In the genomic region with DNA sequence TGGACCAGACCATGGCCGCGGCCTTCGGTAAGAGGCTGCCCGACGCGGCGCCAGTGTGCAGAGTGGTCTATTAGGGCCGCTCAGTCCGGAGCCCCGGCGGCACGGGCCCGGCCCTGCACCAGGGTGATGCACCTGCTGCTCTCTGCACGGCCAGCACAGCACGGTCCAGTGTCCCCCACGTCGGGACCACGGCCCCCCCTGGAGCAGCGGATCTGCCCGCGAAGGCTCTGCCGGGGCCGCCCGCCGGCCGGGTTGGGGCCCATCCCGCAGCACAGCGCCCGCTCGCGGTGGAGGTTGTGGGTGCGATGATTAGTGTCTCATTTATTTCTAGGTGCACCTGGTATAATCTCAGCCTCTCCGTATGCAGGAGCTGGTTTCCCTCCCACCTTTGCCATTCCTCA, we compare ENCODE assay signal across 24 cellular contexts. TPM values are rescaled to one million over a fixed set of nuclear protein-coding genes. Genes with fewer than 3 reads are reported as not detected.
DNase-seq lines count a peak whose midpoint lies in the region; ATAC-seq, FAIRE-seq and TF ChIP-seq lines count a peak whose summit lies in the region.
"Had no signal": no experiment of that assay in that cellular context is flagged by ENCODE, and none has a peak within 500 bp of the region (broad histone marks: within the 10 kb centered on the region; RNA-seq: fewer than 3 reads in every experiment).

No MANE protein-coding gene starts in this region.

- TF ChIP-seq CTCF in DOHH2 (IDR thresholded peaks at IDR 0.05; ENCODE audit: low read depth, low read length, poor library complexity, severe bottlenecking) (peak; percentile 36), GM23338 (conservative IDR thresholded peaks at IDR 0.05; ENCODE audit: low read depth in 2 of 2) (no peak), GM12878 (IDR thresholded peaks at IDR 0.05 in 2 of 3, conservative IDR thresholded peaks at IDR 0.05 in 1 of 3; ENCODE audit: control insufficient read depth in 2 of 3, extremely low read depth in 1 of 3, insufficient read depth in 1 of 3, low read depth in 3 of 3, low read length in 3 of 3) (no peak), osteocyte (IDR thresholded peaks at IDR 0.05) (no peak)

- no peaks in the 10 kb centered on the region for H3K9me3 Mint-ChIP-seq in GM23338
- H3K9me3 Mint-ChIP-seq in osteocyte (ENCODE audit: unreplicated experiment): no peaks in the 10 kb centered on the region
- H3K9me3 Mint-ChIP-seq: brain; effector memory CD8-positive, alpha-beta T cell; naive thymus-derived CD8-positive, alpha-beta T cell; stimulated activated naive CD8-positive, alpha-beta T cell treated with anti-CD3 and anti-CD28 coated beads, Interleukin-15, Interleukin-2, amounts not matched to agents 100 ng/mL and 50 ng/mL, for 24 hours; T-helper 2 cell treated with Interferon-gamma antibody and Interleukin-4, amounts not matched to agents 5 μg/mL and 100 μg/mL, for 36 hours; type B pancreatic cell had no signal

- no peak for DNase-seq in GM23338 (ENCODE audit: low spot score)
- DNase-seq in GM12878 (ENCODE audit: low read depth, low spot score): no peak
- peak; percentile 84 for DNase-seq in osteocyte (ENCODE audit: extremely low spot score, unreplicated experiment)
- DNase-seq in DMS153 treated with DMSO at 0.1 percent for 48 hours (lab: John Stamatoyannopoulos, UW; ENCODE audit: unreplicated experiment): no peak
- no peak for DNase-seq in NCI-H2196 (lab: John Stamatoyannopoulos, UW; ENCODE audit: unreplicated experiment)
- no peak for DNase-seq in activated CD4-positive, alpha-beta T cell treated with anti-CD3 and anti-CD28 coated beads for 4 hours
- DNase-seq: AML-193; effector memory CD8-positive, alpha-beta T cell; esophagus squamous epithelium; mesendoderm; naive thymus-derived CD8-positive, alpha-beta T cell; NCI-H82; WERI-Rb-1 had no signal

- peak; percentile 43 for TF ChIP-seq POLR2A in GM12878 (IDR thresholded peaks at IDR 0.05; ENCODE audit: low read depth, low read length)

- H3K4me3 ChIP-seq in DOHH2 (ENCODE audit: low read length) (no peak overlapping the region), GM23338 (no peak overlapping the region), GM12878 (no peak overlapping the region)
- H3K4me3 ChIP-seq: esophagus squamous epithelium had no signal

- H3K27ac Mint-ChIP-seq in GM23338 (0 out of 2 replicates have a peak overlapping the region, but pooled peaks have one; percentile 72), osteocyte (ENCODE audit: unreplicated experiment) (no peak overlapping the region)
- H3K27ac Mint-ChIP-seq: progenitor cell of endocrine pancreas; stimulated activated naive CD8-positive, alpha-beta T cell treated with anti-CD3 and anti-CD28 coated beads, Interleukin-15, Interleukin-2, amounts not matched to agents 100 ng/mL and 50 ng/mL, for 24 hours; T-helper 2 cell treated with Interferon-gamma antibody and Interleukin-4, amounts not matched to agents 5 μg/mL and 100 μg/mL, for 36 hours; type B pancreatic cell had no signal

- TF ChIP-seq EP300 in GM12878 (IDR thresholded peaks at IDR 0.05; ENCODE audit: borderline replicate concordance in 1 of 2, control insufficient read depth in 1 of 2, low read depth in 2 of 2, low read length in 2 of 2): no peak

- POLR2A ChIA-PET in GM12878 (lab: Charles Lee): no interaction called here

- RAD21 ChIA-PET in GM12878 (lab: Charles Lee; ENCODE audit: unreplicated experiment): no interaction called here

- intact Hi-C loops in GM12878 (cut with micrococcal nuclease; ENCODE audit: unreplicated experiment): no loop called here

- H3K36me3 ChIP-seq in DOHH2 (ENCODE audit: control insufficient read depth, low read length): peaks cover 97% of the 10 kb centered on the region
- peaks cover 43% of the 10 kb centered on the region for H3K36me3 ChIP-seq in GM23338 (ENCODE audit: insufficient read depth)
- peaks cover 24 to 75% of the 10 kb centered on the region in 2 experiments; a peak in 3 of 4 replicates for H3K36me3 ChIP-seq in GM12878 (ENCODE audit: control insufficient read depth in 2 of 2, insufficient read depth in 2 of 2, low read length in 1 of 2)

- H3K36me3 Mint-ChIP-seq in GM23338 (ENCODE audit: low read depth) (peaks cover 83% of the 10 kb centered on the region), osteocyte (ENCODE audit: unreplicated experiment) (peaks cover 25% of the 10 kb centered on the region)

- no peak for TF ChIP-seq RAD21 in GM12878 (IDR thresholded peaks at IDR 0.05; ENCODE audit: insufficient read depth, low read depth, low read length)

- peaks cover 48% of the 10 kb centered on the region for H4K20me1 ChIP-seq in DOHH2 (ENCODE audit: control insufficient read depth, insufficient read depth, low read depth, low read length)
- H4K20me1 ChIP-seq in GM23338 (replicated peaks; ENCODE audit: insufficient read depth): peaks cover 64% of the 10 kb centered on the region
- H4K20me1 ChIP-seq in GM12878 (ENCODE audit: control insufficient read depth, insufficient read depth): peaks cover 25% of the 10 kb centered on the region

- in situ Hi-C loops in GM12878 (cut with MboI): no loop called here

- CTCF ChIA-PET in GM12878 (lab: Yijun Ruan, JAX): no interaction called here

- H3K4me2 ChIP-seq in DOHH2 (ENCODE audit: low read length) (no peak overlapping the region), GM23338 (no peak overlapping the region), GM12878 (ENCODE audit: control insufficient read depth, insufficient read depth) (no peak overlapping the region)

- no peaks in the 10 kb centered on the region for H3K9me3 ChIP-seq in DOHH2 (ENCODE audit: control insufficient read depth, insufficient read depth, low read length)
- no peaks in the 10 kb centered on the region for H3K9me3 ChIP-seq in GM12878 (replicated peaks; ENCODE audit: control insufficient read depth, insufficient read depth, low read length)
- H3K9me3 ChIP-seq: esophagus squamous epithelium had no signal

- H3K79me2 ChIP-seq in DOHH2 (ENCODE audit: control insufficient read depth, low read length): peaks cover 78% of the 10 kb centered on the region
- H3K79me2 ChIP-seq in GM23338 (replicated peaks; ENCODE audit: insufficient read depth): peaks cover 78% of the 10 kb centered on the region
- peaks cover 45% of the 10 kb centered on the region for H3K79me2 ChIP-seq in GM12878 (ENCODE audit: control insufficient read depth, insufficient read depth, low read length)

- H3K9ac ChIP-seq in GM12878 (ENCODE audit: control insufficient read depth, insufficient read depth, low read length): no peak overlapping the region

- no peaks in the 10 kb centered on the region for H3K9me2 ChIP-seq in DOHH2 (replicated peaks; ENCODE audit: control insufficient read depth, low read length)
- no peaks in the 10 kb centered on the region for H3K9me2 ChIP-seq in GM23338 (ENCODE audit: insufficient read depth)

- no peaks in the 10 kb centered on the region for H3K27me3 ChIP-seq in DOHH2 (ENCODE audit: control insufficient read depth, low read length)
- no peaks in the 10 kb centered on the region for H3K27me3 ChIP-seq in GM23338 (ENCODE audit: insufficient read depth)
- no peaks in the 10 kb centered on the region for H3K27me3 ChIP-seq in GM12878 (replicated peaks in 1 of 2; ENCODE audit: control insufficient read depth in 2 of 2, insufficient read depth in 2 of 2, low read length in 1 of 2)
- H3K27me3 ChIP-seq: esophagus squamous epithelium had no signal

- H3K4me1 ChIP-seq in DOHH2 (ENCODE audit: control insufficient read depth, low read length) (peaks cover 5% of the 10 kb centered on the region; the same call in 1 of the 2 replicates), GM23338 (ENCODE audit: insufficient read depth) (peaks cover 20% of the 10 kb centered on the region), GM12878 (ENCODE audit: control insufficient read depth, insufficient read depth, low read length) (peaks cover 6% of the 10 kb centered on the region; the same call in 1 of the 2 replicates)

- H3K4me1 Mint-ChIP-seq in GM23338: peaks cover 30% of the 10 kb centered on the region
- peaks cover 40% of the 10 kb centered on the region for H3K4me1 Mint-ChIP-seq in osteocyte (ENCODE audit: unreplicated experiment)

- H3K27ac ChIP-seq in DOHH2 (ENCODE audit: low read depth, low read length) (no peak overlapping the region), GM23338 (ENCODE audit: low read depth) (peak overlapping the region; percentile 55; the same call in 1 of the 2 replicates), GM12878 (ENCODE audit: control insufficient read depth, insufficient read depth) (no peak overlapping the region)
- H3K27ac ChIP-seq: esophagus squamous epithelium, WERI-Rb-1 had no signal

- no peak overlapping the region for H3K4me3 Mint-ChIP-seq in GM23338
- H3K4me3 Mint-ChIP-seq in osteocyte (ENCODE audit: unreplicated experiment): no peak overlapping the region
- H3K4me3 Mint-ChIP-seq: brain; effector memory CD8-positive, alpha-beta T cell; stimulated activated naive CD8-positive, alpha-beta T cell treated with anti-CD3 and anti-CD28 coated beads, Interleukin-15, Interleukin-2, amounts not matched to agents 100 ng/mL and 50 ng/mL, for 24 hours; T-helper 2 cell treated with Interferon-gamma antibody and Interleukin-4, amounts not matched to agents 5 μg/mL and 100 μg/mL, for 36 hours; type B pancreatic cell had no signal

- no peak for FAIRE-seq in GM12878 (lab: Jason Lieb, UNC)
- FAIRE-seq: GM18507 had no signal

- H3K27me3 Mint-ChIP-seq in GM23338 (ENCODE audit: insufficient read depth, low read depth, poor library complexity): peaks cover 25% of the 10 kb centered on the region
- H3K27me3 Mint-ChIP-seq in osteocyte (ENCODE audit: unreplicated experiment): no peaks in the 10 kb centered on the region
- H3K27me3 Mint-ChIP-seq: effector memory CD8-positive, alpha-beta T cell; naive thymus-derived CD8-positive, alpha-beta T cell; progenitor cell of endocrine pancreas; stimulated activated naive CD8-positive, alpha-beta T cell treated with anti-CD3 and anti-CD28 coated beads, Interleukin-15, Interleukin-2, amounts not matched to agents 100 ng/mL and 50 ng/mL, for 24 hours; type B pancreatic cell had no signal

- BruUV-seq in GM12878 (replicated peaks; lab: Mats Ljungman, UMichigan): no TSS peak

- WGBS in GM12878 (ENCODE audit: insufficient coverage, insufficient replicate concordance, low lambda C conversion rate, missing lambda C conversion rate): 97% methylated on average over 31 of the region's 33 CpGs

- H3F3A ChIP-seq in DOHH2 (ENCODE audit: control insufficient read depth, insufficient read depth): peaks cover 5% of the 10 kb centered on the region
- H3F3A ChIP-seq in GM23338 (replicated peaks; ENCODE audit: low read depth): peaks cover 67% of the 10 kb centered on the region

- H2AFZ ChIP-seq in GM23338: no peak overlapping the region
- H2AFZ ChIP-seq in GM12878 (ENCODE audit: control insufficient read depth, low read depth, low read length): no peak overlapping the region

- SMC1A ChIA-PET in GM12878 (lab: Charles Lee; ENCODE audit: uncharacterized antibody, unreplicated experiment): no interaction called here

- ATAC-seq in GM23338 (no peak), GM12878 (no peak)
- ATAC-seq: effector memory CD8-positive, alpha-beta T cell; naive thymus-derived CD8-positive, alpha-beta T cell; Panc1 had no signal

RNA-seq across cellular contexts. Expression of gene PTBP1, which starts 7.9 kb away (rescaled TPM):
- total RNA-seq in GM23338 (2014; rRNA removed; shearing (Covaris generic)): 539 and 552 TPM in 2 replicates
- polyA plus RNA-seq in GM23338 (2016; fragmentation: Nextera tagmentation; extraction: Ambion mirVana) (632 and 705 TPM in 2 replicates), GM12878 (2011; rRNA removed) (38.2 and 161 TPM in 2 replicates), GM12878 (2014; fragmentation: Illumina TruSeq; extraction: Trizol) (178 and 225 TPM in 2 replicates), GM12878 (2014; fragmentation: Nextera tagmentation; extraction: Ambion mirVana) (10 to 100 TPM; 13.1 to 31.6 TPM), GM12878 (2014; rRNA removed) (218 and 343 TPM in 2 replicates), GM12878 (2016; fragmentation: Nextera tagmentation; extraction: Ambion mirVana) (100 to 1,000 TPM; 285 to 330 TPM)
- 155 and 159 TPM in 2 replicates for total RNA-seq in GM12878 (2013; cell fraction: nucleolus; rRNA removed)
- total RNA-seq in GM12878 (2014; rRNA removed) (179 and 217 TPM in 2 replicates), GM12878 (2014; rRNA removed; fragmentation: Illumina TruSeq; extraction: Trizol) (78.0 and 93.5 TPM in 2 replicates), GM12878 (2021) (464 and 532 TPM in 2 replicates), osteocyte (339 and 370 TPM in 2 replicates)
- polyA plus RNA-seq in GM12878 (2011; ENCODE audit: low read depth): 160 TPM
- 124 and 140 TPM in 2 replicates for polyA plus RNA-seq in GM12878 (2011; cell fraction: cytosol; rRNA removed)
- polyA plus RNA-seq in GM12878 (2011; cell fraction: nucleus; rRNA removed): 617 and 643 TPM in 2 replicates
- 202 and 308 TPM in 2 replicates for polyA plus RNA-seq in GM12878 (2012)
- polyA minus RNA-seq in GM12878 (2011; rRNA and poly(A)+ RNA removed): 142 and 159 TPM in 2 replicates
- polyA minus RNA-seq in GM12878 (2011; cell fraction: cytosol; rRNA and poly(A)+ RNA removed): 158 and 187 TPM in 2 replicates
- polyA minus RNA-seq in GM12878 (2011; cell fraction: nucleus; rRNA and poly(A)+ RNA removed): 106 and 165 TPM in 2 replicates

RNA-seq across cellular contexts. Expression of gene PLPPR3, which starts 16.6 kb away (rescaled TPM):
- total RNA-seq in GM23338 (2014; rRNA removed; shearing (Covaris generic)): 74.7 and 81.1 TPM in 2 replicates
- polyA plus RNA-seq in GM23338 (2016; fragmentation: Nextera tagmentation; extraction: Ambion mirVana) (13.6 and 14.8 TPM in 2 replicates), GM12878 (2011; rRNA removed) (not detected in 2 replicates), GM12878 (2014; fragmentation: Illumina TruSeq; extraction: Trizol) (not detected in 2 replicates), GM12878 (2014; fragmentation: Nextera tagmentation; extraction: Ambion mirVana) (not detected), GM12878 (2014; rRNA removed) (not detected in 2 replicates), GM12878 (2016; fragmentation: Nextera tagmentation; extraction: Ambion mirVana) (under 1 TPM in 1 of 2 experiments, not detected in 1; 0.07 TPM)
- not detected in 2 replicates for total RNA-seq in GM12878 (2013; cell fraction: nucleolus; rRNA removed)
- total RNA-seq in GM12878 (2014; rRNA removed) (not detected in 2 replicates), GM12878 (2014; rRNA removed; fragmentation: Illumina TruSeq; extraction: Trizol) (not detected in 2 replicates), GM12878 (2021) (not detected in 2 replicates), osteocyte (18.2 and 19.4 TPM in 2 replicates)
- polyA plus RNA-seq in GM12878 (2011; ENCODE audit: low read depth): not detected
- not detected in 2 replicates for polyA plus RNA-seq in GM12878 (2011; cell fraction: cytosol; rRNA removed)
- polyA plus RNA-seq in GM12878 (2011; cell fraction: nucleus; rRNA removed): not detected in 2 replicates
- 0.08 and 0.12 TPM in 2 replicates for polyA plus RNA-seq in GM12878 (2012)
- polyA minus RNA-seq in GM12878 (2011; rRNA and poly(A)+ RNA removed): 0.10 TPM in 1 of 2 replicates, not detected in the other
- not detected in 2 replicates for polyA minus RNA-seq in GM12878 (2011; cell fraction: cytosol; rRNA and poly(A)+ RNA removed)
- not detected in 2 replicates for polyA minus RNA-seq in GM12878 (2011; cell fraction: nucleus; rRNA and poly(A)+ RNA removed)
- total RNA-seq: esophagus squamous epithelium; naive thymus-derived CD8-positive, alpha-beta T cell had no signal
- polyA plus RNA-seq: naive thymus-derived CD8-positive, alpha-beta T cell had no signal

RNA-seq across cellular contexts. Expression of gene AZU1, which starts 22.5 kb away (rescaled TPM):
- total RNA-seq in GM23338 (2014; rRNA removed; shearing (Covaris generic)): 0.50 and 1.4 TPM in 2 replicates
- polyA plus RNA-seq in GM23338 (2016; fragmentation: Nextera tagmentation; extraction: Ambion mirVana): 0.30 and 0.78 TPM in 2 replicates
- total RNA-seq in GM12878 (2013; cell fraction: nucleolus; rRNA removed): not detected in 2 replicates
- not detected in 2 replicates for total RNA-seq in GM12878 (2014; rRNA removed)
- not detected in 2 replicates for total RNA-seq in GM12878 (2014; rRNA removed; fragmentation: Illumina TruSeq; extraction: Trizol)
- not detected in 2 replicates for total RNA-seq in GM12878 (2021)
- 0.14 TPM for polyA plus RNA-seq in GM12878 (2011; ENCODE audit: low read depth)
- not detected in 2 replicates for polyA plus RNA-seq in GM12878 (2011; rRNA removed)
- not detected in 2 replicates for polyA plus RNA-seq in GM12878 (2011; cell fraction: cytosol; rRNA removed)
- polyA plus RNA-seq in GM12878 (2011; cell fraction: nucleus; rRNA removed): 0.18 and 0.19 TPM in 2 replicates
- 0.10 and 0.20 TPM in 2 replicates for polyA plus RNA-seq in GM12878 (2012)
- not detected in 2 replicates for polyA plus RNA-seq in GM12878 (2014; fragmentation: Illumina TruSeq; extraction: Trizol)
- not detected for polyA plus RNA-seq in GM12878 (2014; fragmentation: Nextera tagmentation; extraction: Ambion mirVana)
- polyA plus RNA-seq in GM12878 (2014; rRNA removed): 0.27 TPM in 1 of 2 replicates, not detected in the other
- not detected for polyA plus RNA-seq in GM12878 (2016; fragmentation: Nextera tagmentation; extraction: Ambion mirVana)
- not detected in 2 replicates for polyA minus RNA-seq in GM12878 (2011; rRNA and poly(A)+ RNA removed)
- polyA minus RNA-seq in GM12878 (2011; cell fraction: cytosol; rRNA and poly(A)+ RNA removed): not detected in 2 replicates
- not detected in 2 replicates for polyA minus RNA-seq in GM12878 (2011; cell fraction: nucleus; rRNA and poly(A)+ RNA removed)
- 0.91 and 1.0 TPM in 2 replicates for total RNA-seq in osteocyte
- total RNA-seq: Daoy, esophagus squamous epithelium, M059J, SK-MEL-5 had no signal
- polyA plus RNA-seq: naive thymus-derived CD8-positive, alpha-beta T cell had no signal

RNA-seq across cellular contexts. Expression of gene PRTN3, which starts 35.6 kb away (rescaled TPM):
- 0.21 and 2.4 TPM in 2 replicates for total RNA-seq in GM23338 (2014; rRNA removed; shearing (Covaris generic))
- polyA plus RNA-seq in GM23338 (2016; fragmentation: Nextera tagmentation; extraction: Ambion mirVana): 0.68 and 0.87 TPM in 2 replicates
- not detected in 2 replicates for total RNA-seq in GM12878 (2013; cell fraction: nucleolus; rRNA removed)
- total RNA-seq in GM12878 (2014; rRNA removed): not detected in 2 replicates
- not detected in 2 replicates for total RNA-seq in GM12878 (2014; rRNA removed; fragmentation: Illumina TruSeq; extraction: Trizol)
- not detected in 2 replicates for total RNA-seq in GM12878 (2021)
- polyA plus RNA-seq in GM12878 (2011; ENCODE audit: low read depth): not detected
- polyA plus RNA-seq in GM12878 (2011; rRNA removed): 0.08 TPM in 1 of 2 replicates, not detected in the other
- 0.10 TPM in 1 of 2 replicates, not detected in the other for polyA plus RNA-seq in GM12878 (2011; cell fraction: cytosol; rRNA removed)
- polyA plus RNA-seq in GM12878 (2011; cell fraction: nucleus; rRNA removed): not detected in 2 replicates
- polyA plus RNA-seq in GM12878 (2012): not detected in 2 replicates
- not detected in 2 replicates for polyA plus RNA-seq in GM12878 (2014; fragmentation: Illumina TruSeq; extraction: Trizol)
- polyA plus RNA-seq in GM12878 (2014; fragmentation: Nextera tagmentation; extraction: Ambion mirVana): not detected
- polyA plus RNA-seq in GM12878 (2014; rRNA removed): not detected in 2 replicates
- polyA plus RNA-seq in GM12878 (2016; fragmentation: Nextera tagmentation; extraction: Ambion mirVana): not detected
- polyA minus RNA-seq in GM12878 (2011; rRNA and poly(A)+ RNA removed): not detected in 2 replicates
- polyA minus RNA-seq in GM12878 (2011; cell fraction: cytosol; rRNA and poly(A)+ RNA removed): not detected in 2 replicates
- not detected in 2 replicates for polyA minus RNA-seq in GM12878 (2011; cell fraction: nucleus; rRNA and poly(A)+ RNA removed)
- not detected in 2 replicates for total RNA-seq in osteocyte
- total RNA-seq: Daoy; esophagus squamous epithelium; M059J; naive thymus-derived CD8-positive, alpha-beta T cell; progenitor cell of endocrine pancreas; SK-MEL-5 had no signal
- polyA plus RNA-seq: naive thymus-derived CD8-positive, alpha-beta T cell had no signal

RNA-seq across cellular contexts. Expression of gene ELANE, which starts 46.9 kb away (rescaled TPM):
- not detected in 2 replicates for total RNA-seq in GM23338 (2014; rRNA removed; shearing (Covaris generic))
- polyA plus RNA-seq in GM23338 (2016; fragmentation: Nextera tagmentation; extraction: Ambion mirVana) (not detected in 2 replicates), GM12878 (2011; rRNA removed) (not detected in 2 replicates), GM12878 (2014; fragmentation: Illumina TruSeq; extraction: Trizol) (not detected in 2 replicates), GM12878 (2014; fragmentation: Nextera tagmentation; extraction: Ambion mirVana) (not detected), GM12878 (2014; rRNA removed) (not detected in 2 replicates), GM12878 (2016; fragmentation: Nextera tagmentation; extraction: Ambion mirVana) (not detected)
- not detected in 2 replicates for total RNA-seq in GM12878 (2013; cell fraction: nucleolus; rRNA removed)
- total RNA-seq in GM12878 (2014; rRNA removed) (not detected in 2 replicates), GM12878 (2014; rRNA removed; fragmentation: Illumina TruSeq; extraction: Trizol) (not detected in 2 replicates), GM12878 (2021) (not detected in 2 replicates), osteocyte (1.1 and 1.2 TPM in 2 replicates)
- not detected for polyA plus RNA-seq in GM12878 (2011; ENCODE audit: low read depth)
- not detected in 2 replicates for polyA plus RNA-seq in GM12878 (2011; cell fraction: cytosol; rRNA removed)
- not detected in 2 replicates for polyA plus RNA-seq in GM12878 (2011; cell fraction: nucleus; rRNA removed)
- not detected in 2 replicates for polyA plus RNA-seq in GM12878 (2012)
- not detected in 2 replicates for polyA minus RNA-seq in GM12878 (2011; rRNA and poly(A)+ RNA removed)
- not detected in 2 replicates for polyA minus RNA-seq in GM12878 (2011; cell fraction: cytosol; rRNA and poly(A)+ RNA removed)
- not detected in 2 replicates for polyA minus RNA-seq in GM12878 (2011; cell fraction: nucleus; rRNA and poly(A)+ RNA removed)
- total RNA-seq: Daoy; M059J; naive thymus-derived CD8-positive, alpha-beta T cell; progenitor cell of endocrine pancreas; SK-MEL-5 had no signal
- polyA plus RNA-seq: naive thymus-derived CD8-positive, alpha-beta T cell had no signal

Comparison
In these comparisons a context has a peak if more than half of its experiments do, and no peak if none do; other contexts are left out.
1. RNA of gene PLPPR3, which starts 16.6 kb away (total RNA-seq): 74.7 to 81.1 TPM in GM23338 and 18.2 to 19.4 TPM in osteocyte; not detected in GM12878; every median in the first group is over 10 times any median in the second.